In genomic region chr5:169749295-169749694, GRCh38 we compare ENCODE assay signal across 1 cellular context.
TF ChIP-seq lines count a peak whose summit lies in the region.

No MANE protein-coding gene starts in this region.

TF ChIP-seq in K562, 482 proteins besides CTCF, POLR2A, EP300 and RAD21 (continued from another document):
- TF ChIP-seq AFF4 (CRISPR knock-in tag; IDR thresholded peaks at IDR 0.05) = no peak
- TF ChIP-seq ZSCAN32 (CRISPR knock-in tag; IDR thresholded peaks at IDR 0.05) = no peak
- peak; percentile 98 for TF ChIP-seq DACH1 (IDR thresholded peaks at IDR 0.05; ENCODE audit: partially characterized antibody)
TF ChIP-seq in K562: peak in this region for 1.
